18 cellular contexts compared by ENCODE assay signal in genomic region chr1:228963795-228964177, GRCh38.
DNase-seq lines count a peak whose midpoint lies in the region; ATAC-seq, FAIRE-seq and TF ChIP-seq lines count a peak whose summit lies in the region.
"Had no signal": no experiment of that assay in that cellular context is flagged by ENCODE, and none has a peak within 500 bp of the region (broad histone marks: within the 10 kb centered on the region; RNA-seq: fewer than 3 reads in every experiment).

No MANE protein-coding gene starts in this region.

- peak overlapping the region; percentile 53 for H3K27ac ChIP-seq in brain microvascular endothelial cell
- peak overlapping the region; percentile 64 for H3K27ac ChIP-seq in HepG2 (ENCODE audit: extremely low read length, insufficient read depth, low read length)
- H3K27ac ChIP-seq in stomach = peak overlapping the region in 4 of 5 donors; percentile 6 to 76 (median 70)
- H3K27ac ChIP-seq: right lobe of liver had no signal

- H3K27ac Mint-ChIP-seq in stimulated activated effector memory CD8-positive, alpha-beta T cell treated with anti-CD3 and anti-CD28 coated beads, Interleukin-12 subunit alpha, Interleukin-12 subunit beta, amount 100 ng/mL, for 72 hours = no peak overlapping the region
- H3K27ac Mint-ChIP-seq: activated CD4-positive, alpha-beta T cell treated with anti-CD3 and anti-CD28 coated beads, Interleukin-2, amount 10 ng/mL, durations not matched to agents 7 days and 5 days; activated T-helper 17 cell treated with anti-CD3 and anti-CD28 coated beads, Interleukin-2, amount 50 U/mL, for 72 hours; naive thymus-derived CD4-positive, alpha-beta T cell; stimulated activated naive CD8-positive, alpha-beta T cell treated with anti-CD3 and anti-CD28 coated beads, Interleukin-15, Interleukin-2, amounts not matched to agents 100 ng/mL and 50 ng/mL, for 24 hours; T-helper 17 cell had no signal

- no peaks in the 10 kb centered on the region for H4K20me1 ChIP-seq in HepG2 (ENCODE audit: insufficient read depth, low read length)

- POLR2A ChIA-PET in HepG2 (lab: Yijun Ruan, JAX) = interaction anchor here (0.7 to 2.0 kb wide), 32 partner anchors 8 to 265 kb away, joined by 3 to 33 read pairs (median 5); partner anchors contain the start of gene RHOU

- H3K36me3 ChIP-seq in brain microvascular endothelial cell (replicated peaks) (no peaks in the 10 kb centered on the region), HepG2 (replicated peaks in 1 of 2; ENCODE audit: control insufficient read depth in 1 of 2, insufficient read depth in 2 of 2, low read length in 2 of 2) (no peaks in the 10 kb centered on the region), stomach (no peaks in the 10 kb centered on the region)
- H3K36me3 ChIP-seq: right lobe of liver had no signal

- H2AFZ ChIP-seq in HepG2 (ENCODE audit: low read length) = peak overlapping the region; percentile 67

- peak overlapping the region; percentile 58; the same call in 1 of the 2 replicates for H3K9ac ChIP-seq in HepG2 (ENCODE audit: insufficient read depth, low read depth, low read length)

- no peaks in the 10 kb centered on the region for H3K79me2 ChIP-seq in HepG2 (ENCODE audit: insufficient read depth, low read length)

- H3K4me3 Mint-ChIP-seq in stimulated activated effector memory CD8-positive, alpha-beta T cell treated with anti-CD3 and anti-CD28 coated beads, Interleukin-12 subunit alpha, Interleukin-12 subunit beta, amount 100 ng/mL, for 72 hours = no peak overlapping the region
- H3K4me3 Mint-ChIP-seq: activated CD4-positive, alpha-beta T cell treated with anti-CD3 and anti-CD28 coated beads, Interleukin-2, amount 10 ng/mL, durations not matched to agents 7 days and 5 days; activated T-helper 17 cell treated with anti-CD3 and anti-CD28 coated beads, Interleukin-2, amount 50 U/mL, for 72 hours; naive thymus-derived CD4-positive, alpha-beta T cell; stimulated activated naive CD8-positive, alpha-beta T cell treated with anti-CD3 and anti-CD28 coated beads, Interleukin-15, Interleukin-2, amounts not matched to agents 100 ng/mL and 50 ng/mL, for 24 hours; T-helper 17 cell had no signal

- H3K4me1 ChIP-seq in HepG2 (ENCODE audit: insufficient read depth, low read length) = peaks cover 44% of the 10 kb centered on the region
- peaks cover 8 to 19% (median 14%) of the 10 kb centered on the region in 4 donors for H3K4me1 ChIP-seq in stomach
- H3K4me1 ChIP-seq: right lobe of liver had no signal

- TF ChIP-seq RAD21 in HepG2 (CRISPR knock-in tag; IDR thresholded peaks at IDR 0.05) = no peak

- no peaks in the 10 kb centered on the region for H3K9me3 ChIP-seq in HepG2 (ENCODE audit: low read length)
- H3K9me3 ChIP-seq in stomach = no peaks in the 10 kb centered on the region
- H3K9me3 ChIP-seq: right lobe of liver had no signal

- TF ChIP-seq CTCF in brain microvascular endothelial cell (IDR thresholded peaks at IDR 0.05; ENCODE audit: low read depth, low read length, missing control alignments) = no peak
- TF ChIP-seq CTCF in HepG2 (CRISPR knock-in tag; IDR thresholded peaks at IDR 0.05) = no peak
- TF ChIP-seq CTCF in stomach (IDR thresholded peaks at IDR 0.05) = no peak

- peak overlapping the region; percentile 74 for H3K4me2 ChIP-seq in HepG2 (ENCODE audit: low read depth, low read length)

- FAIRE-seq in HepG2 (lab: Jason Lieb, UNC) = no peak
- FAIRE-seq: kidney had no signal

- H3K9me3 Mint-ChIP-seq in stimulated activated effector memory CD8-positive, alpha-beta T cell treated with anti-CD3 and anti-CD28 coated beads, Interleukin-12 subunit alpha, Interleukin-12 subunit beta, amount 100 ng/mL, for 72 hours = no peaks in the 10 kb centered on the region
- H3K9me3 Mint-ChIP-seq: activated CD4-positive, alpha-beta T cell treated with anti-CD3 and anti-CD28 coated beads, Interleukin-2, amount 10 ng/mL, durations not matched to agents 7 days and 5 days; activated T-helper 17 cell treated with anti-CD3 and anti-CD28 coated beads, Interleukin-2, amount 50 U/mL, for 72 hours; stimulated activated naive CD8-positive, alpha-beta T cell treated with anti-CD3 and anti-CD28 coated beads, Interleukin-15, Interleukin-2, amounts not matched to agents 100 ng/mL and 50 ng/mL, for 24 hours had no signal

- intact Hi-C loops in HepG2 (cut with micrococcal nuclease; ENCODE audit: unreplicated experiment) (loop anchor here (1.0 to 10.0 kb wide), 3 partner anchors 28 to 229 kb away; partner anchors contain the start of gene RHOU), stomach (cut with DNase I; ENCODE audit: low total_unique reads) (no loop called here)

- 84% methylated on average over 2 of the region's 2 CpGs for WGBS in HepG2 (ENCODE audit: low lambda C conversion rate)
- WGBS in stomach, 5 donors = 37 to 56% (median 48%) methylated on average over 2 of the region's 2 CpGs

- TF ChIP-seq EP300 in HepG2 (IDR thresholded peaks at IDR 0.05; ENCODE audit: low read depth in 2 of 2, low read length in 2 of 2) (no peak), HepG2 (CRISPR knock-in tag; IDR thresholded peaks at IDR 0.05; ENCODE audit: borderline replicate concordance) (no peak), stomach (IDR thresholded peaks at IDR 0.05) (no peak)

- no peaks in the 10 kb centered on the region for H3K27me3 ChIP-seq in brain microvascular endothelial cell (replicated peaks)
- no peaks in the 10 kb centered on the region for H3K27me3 ChIP-seq in HepG2 (ENCODE audit: control insufficient read depth in 1 of 2, insufficient read depth in 2 of 2, low read length in 2 of 2)
- H3K27me3 ChIP-seq in stomach = no peaks in the 10 kb centered on the region
- H3K27me3 ChIP-seq: right lobe of liver had no signal

- H3K4me3 ChIP-seq in brain microvascular endothelial cell (ENCODE audit: low read depth, low read length) (no peak overlapping the region), HepG2 (replicated peaks in 1 of 3; ENCODE audit: insufficient read depth in 1 of 3, low read depth in 2 of 3, low read length in 3 of 3) (peak overlapping the region in 1 of 3 experiments; percentile 39; a peak in 1 of 6 replicates), stomach (no peak overlapping the region)
- H3K4me3 ChIP-seq: right lobe of liver had no signal

- CTCF ChIA-PET in HepG2 (lab: Yijun Ruan, JAX; ENCODE audit: low intra/inter-chr PET ratio, low total read pairs) = no interaction called here

- TF ChIP-seq POLR2A in HepG2 (IDR thresholded peaks at IDR 0.05; ENCODE audit: insufficient read depth in 1 of 2, low read depth in 2 of 2, low read length in 2 of 2) = no peak
- no peak for TF ChIP-seq POLR2A in stomach (IDR thresholded peaks at IDR 0.05)

- ATAC-seq in HepG2 (no peak; the same call in 2 of the 3 replicates), GM21423 (IDR thresholded peaks at IDR 0.05; ENCODE audit: unreplicated experiment) (no peak)
- no peak for ATAC-seq in stimulated activated effector memory CD8-positive, alpha-beta T cell treated with anti-CD3 and anti-CD28 coated beads, Interleukin-12 subunit alpha, Interleukin-12 subunit beta, amount 100 ng/mL, for 72 hours
- ATAC-seq: activated T-helper 17 cell treated with anti-CD3 and anti-CD28 coated beads, Interleukin-2, amount 50 U/mL, for 72 hours; naive thymus-derived CD4-positive, alpha-beta T cell; T-helper 17 cell had no signal

- in situ Hi-C loops in brain microvascular endothelial cell (cut with HindIII; ENCODE audit: low pct_ligation_motif_present, low sequenced_read_pairs) (no loop called here), HepG2 (cut with HindIII; ENCODE audit: extremely low pct_ligation_motif_present, low pct_unique_long_range_greater_than_20kb) (no loop called here)

- H3K36me3 Mint-ChIP-seq in stimulated activated effector memory CD8-positive, alpha-beta T cell treated with anti-CD3 and anti-CD28 coated beads, Interleukin-12 subunit alpha, Interleukin-12 subunit beta, amount 100 ng/mL, for 72 hours = no peaks in the 10 kb centered on the region
- H3K36me3 Mint-ChIP-seq: naive thymus-derived CD4-positive, alpha-beta T cell had no signal

- DNase-seq in Daoy (ENCODE audit: low read depth) (peak; percentile 20), brain microvascular endothelial cell (peak; percentile 42), HepG2 (ENCODE audit: low spot score) (no peak), stomach (no peak), NOMO-1 (lab: John Stamatoyannopoulos, UW; ENCODE audit: unreplicated experiment in 2 of 2) (no peak), COLO668 (lab: John Stamatoyannopoulos, UW; ENCODE audit: unreplicated experiment) (no peak)
- DNase-seq in stimulated activated effector memory CD8-positive, alpha-beta T cell treated with anti-CD3 and anti-CD28 coated beads, Interleukin-12 subunit alpha, Interleukin-12 subunit beta, amount 100 ng/mL, for 72 hours (ENCODE audit: low spot score in 2 of 2) = no peak
- DNase-seq: activated CD4-positive, alpha-beta T cell treated with anti-CD3 and anti-CD28 coated beads, Interleukin-2, amount 10 ng/mL, durations not matched to agents 7 days and 5 days; DMS79; kidney; naive thymus-derived CD4-positive, alpha-beta T cell; NCI-H1092; NCI-H345; right lobe of liver; T-helper 17 cell had no signal

- BruUV-seq in HepG2 (replicated peaks; lab: Mats Ljungman, UMichigan) = TSS peak; percentile 83

- H3K4me1 Mint-ChIP-seq in stimulated activated effector memory CD8-positive, alpha-beta T cell treated with anti-CD3 and anti-CD28 coated beads, Interleukin-12 subunit alpha, Interleukin-12 subunit beta, amount 100 ng/mL, for 72 hours = no peaks in the 10 kb centered on the region
- H3K4me1 Mint-ChIP-seq: activated CD4-positive, alpha-beta T cell treated with anti-CD3 and anti-CD28 coated beads, Interleukin-2, amount 10 ng/mL, durations not matched to agents 7 days and 5 days; activated T-helper 17 cell treated with anti-CD3 and anti-CD28 coated beads, Interleukin-2, amount 50 U/mL, for 72 hours; naive thymus-derived CD4-positive, alpha-beta T cell had no signal

TF ChIP-seq in HepG2, 621 proteins besides CTCF, POLR2A, EP300 and RAD21 (continues in another document):
- TF ChIP-seq ZNF264 (CRISPR knock-in tag; IDR thresholded peaks at IDR 0.05) (peak; percentile 19; the same call in 1 of the 2 replicates), HOXA3 (CRISPR knock-in tag; IDR thresholded peaks at IDR 0.05) (no peak), KLF16 (CRISPR knock-in tag; IDR thresholded peaks at IDR 0.05) (0 out of 4 replicates have a peak, but pooled peaks of 1 of the 2 experiments have one; percentile 1), KMT2B (CRISPR knock-in tag; IDR thresholded peaks at IDR 0.05) (no peak), REPIN1 (CRISPR knock-in tag; IDR thresholded peaks at IDR 0.05; ENCODE audit: borderline replicate concordance, low read depth) (no peak), ZNF709 (CRISPR knock-in tag; IDR thresholded peaks at IDR 0.05) (0 out of 2 replicates have a peak, but pooled peaks have one; percentile 19), ATF7-NPFF (CRISPR knock-in tag; IDR thresholded peaks at IDR 0.05; ENCODE audit: low read depth) (no peak)

Comparison
In these comparisons a context has a peak if more than half of its experiments do, and no peak if none do; other contexts are left out.
1. DNase-seq: peak in Daoy (single experiment) and brain microvascular endothelial cell (single experiment); none in HepG2 (single experiment), stomach (single experiment), stimulated activated effector memory CD8-positive, alpha-beta T cell treated with anti-CD3 and anti-CD28 coated beads, Interleukin-12 subunit alpha, Interleukin-12 subunit beta, amount 100 ng/mL, for 72 hours (0 of 2), NOMO-1 (0 of 2) and COLO668 (single experiment).
2. Peak in every context shown above with its lines, with median percentiles within 50 percentile points of each other: H3K27ac ChIP-seq.